In genomic region chr4:39697740-39698423, GRCh38 we compare ENCODE assay signal across 1 cellular context.
A peak's percentile ranks its signal among the peaks of the same experiment; 100 is the strongest.
TF ChIP-seq lines count a peak whose summit lies in the region.

A gene with protein sequence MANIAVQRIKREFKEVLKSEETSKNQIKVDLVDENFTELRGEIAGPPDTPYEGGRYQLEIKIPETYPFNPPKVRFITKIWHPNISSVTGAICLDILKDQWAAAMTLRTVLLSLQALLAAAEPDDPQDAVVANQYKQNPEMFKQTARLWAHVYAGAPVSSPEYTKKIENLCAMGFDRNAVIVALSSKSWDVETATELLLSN (plus strand): TSS chr4:39698136. CDS start chr4:39698328, 192 bp downstream.

TF ChIP-seq in HepG2, 621 proteins besides CTCF, POLR2A, EP300 and RAD21 (continued from another document and continues in another):
- TF ChIP-seq, protein P1, sequence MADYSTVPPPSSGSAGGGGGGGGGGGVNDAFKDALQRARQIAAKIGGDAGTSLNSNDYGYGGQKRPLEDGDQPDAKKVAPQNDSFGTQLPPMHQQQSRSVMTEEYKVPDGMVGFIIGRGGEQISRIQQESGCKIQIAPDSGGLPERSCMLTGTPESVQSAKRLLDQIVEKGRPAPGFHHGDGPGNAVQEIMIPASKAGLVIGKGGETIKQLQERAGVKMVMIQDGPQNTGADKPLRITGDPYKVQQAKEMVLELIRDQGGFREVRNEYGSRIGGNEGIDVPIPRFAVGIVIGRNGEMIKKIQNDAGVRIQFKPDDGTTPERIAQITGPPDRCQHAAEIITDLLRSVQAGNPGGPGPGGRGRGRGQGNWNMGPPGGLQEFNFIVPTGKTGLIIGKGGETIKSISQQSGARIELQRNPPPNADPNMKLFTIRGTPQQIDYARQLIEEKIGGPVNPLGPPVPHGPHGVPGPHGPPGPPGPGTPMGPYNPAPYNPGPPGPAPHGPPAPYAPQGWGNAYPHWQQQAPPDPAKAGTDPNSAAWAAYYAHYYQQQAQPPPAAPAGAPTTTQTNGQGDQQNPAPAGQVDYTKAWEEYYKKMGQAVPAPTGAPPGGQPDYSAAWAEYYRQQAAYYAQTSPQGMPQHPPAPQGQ (CRISPR knock-in tag; IDR thresholded peaks at IDR 0.05; ENCODE audit: borderline replicate concordance): no peak
- TF ChIP-seq ZNF296 (CRISPR knock-in tag; conservative IDR thresholded peaks at IDR 0.05) (no peak), HNF4A (CRISPR knock-in tag; IDR thresholded peaks at IDR 0.05) (0 out of 2 replicates have a peak, but pooled peaks have one; percentile 1), ZNF713 (CRISPR knock-in tag; IDR thresholded peaks at IDR 0.05) (no peak), ARID3A (IDR thresholded peaks at IDR 0.05; ENCODE audit: low read depth, low read length) (no peak), ZNF790 (CRISPR knock-in tag; IDR thresholded peaks at IDR 0.05; ENCODE audit: borderline replicate concordance) (peak; percentile 85; the same call in 1 of the 2 replicates), THAP9 (CRISPR knock-in tag; IDR thresholded peaks at IDR 0.05; ENCODE audit: borderline replicate concordance) (peak; percentile 73), CAMTA2 (CRISPR knock-in tag; IDR thresholded peaks at IDR 0.05; ENCODE audit: borderline replicate concordance) (no peak), ZNF383 (CRISPR knock-in tag; IDR thresholded peaks at IDR 0.05; ENCODE audit: borderline replicate concordance) (0 out of 2 replicates have a peak, but pooled peaks have one; percentile 73), ZNF512 (CRISPR knock-in tag; IDR thresholded peaks at IDR 0.05) (peak; percentile 41; the same call in 1 of the 2 replicates), TEAD2 (CRISPR knock-in tag; IDR thresholded peaks at IDR 0.05) (no peak), NONO (IDR thresholded peaks at IDR 0.05) (no peak), NONO (CRISPR knock-in tag; conservative IDR thresholded peaks at IDR 0.05) (peak; percentile 66), KDM5B (CRISPR knock-in tag; IDR thresholded peaks at IDR 0.05; ENCODE audit: borderline replicate concordance) (peak; percentile 71; the same call in 1 of the 2 replicates), ZNF451 (CRISPR knock-in tag; IDR thresholded peaks at IDR 0.05) (no peak; the same call in none of the 2 replicates), KLF13 (CRISPR knock-in tag; IDR thresholded peaks at IDR 0.05) (no peak), KAT7 (CRISPR knock-in tag; IDR thresholded peaks at IDR 0.05; ENCODE audit: borderline replicate concordance) (peak; percentile 92; the same call in 1 of the 2 replicates), SMAD3 (CRISPR knock-in tag; IDR thresholded peaks at IDR 0.05) (no peak), HNRNPLL (IDR thresholded peaks at IDR 0.05; ENCODE audit: low read depth, low read length, poor library complexity, severe bottlenecking) (peak; percentile 85), SMAD9 (CRISPR knock-in tag; IDR thresholded peaks at IDR 0.05) (no peak), POLR2AphosphoS5 (IDR thresholded peaks at IDR 0.05; ENCODE audit: low read depth, low read length) (peak; percentile 80), BRD4 (CRISPR knock-in tag; IDR thresholded peaks at IDR 0.05) (peak; percentile 81), GABPA (IDR thresholded peaks at IDR 0.05; ENCODE audit: low read depth, low read length) (no peak), GABPA (CRISPR knock-in tag; IDR thresholded peaks at IDR 0.05; ENCODE audit: low read depth) (peak; percentile 11; the same call in 1 of the 2 replicates), TAF1 (CRISPR knock-in tag; IDR thresholded peaks at IDR 0.05) (peak; percentile 86), SKIL (CRISPR knock-in tag; IDR thresholded peaks at IDR 0.05; ENCODE audit: borderline replicate concordance) (no peak), BHLHE40 (IDR thresholded peaks at IDR 0.05; ENCODE audit: low read length) (no peak), POGZ (CRISPR knock-in tag; IDR thresholded peaks at IDR 0.05) (peak; percentile 35), SRY (CRISPR knock-in tag; IDR thresholded peaks at IDR 0.05) (peak; percentile 70; the same call in 1 of the 2 replicates), ZBTB1 (CRISPR knock-in tag; IDR thresholded peaks at IDR 0.05; ENCODE audit: borderline replicate concordance) (no peak), KLF11 (CRISPR knock-in tag; IDR thresholded peaks at IDR 0.05) (0 out of 2 replicates have a peak, but pooled peaks have one; percentile 29), SOX13 (IDR thresholded peaks at IDR 0.05) (no peak), SOX13 (CRISPR knock-in tag; conservative IDR thresholded peaks at IDR 0.05 in 1 of 2, IDR thresholded peaks at IDR 0.05 in 1 of 2) (no peak), ZNF3 (CRISPR knock-in tag; IDR thresholded peaks at IDR 0.05) (no peak), ZNF354B (CRISPR knock-in tag; IDR thresholded peaks at IDR 0.05) (no peak), GTF2F1 (IDR thresholded peaks at IDR 0.05; ENCODE audit: low read length) (0 out of 2 replicates have a peak, but pooled peaks have one; percentile 15), ZNF775 (CRISPR knock-in tag; IDR thresholded peaks at IDR 0.05; ENCODE audit: borderline replicate concordance) (no peak), SP1 (IDR thresholded peaks at IDR 0.05) (no peak), SP1 (CRISPR knock-in tag; IDR thresholded peaks at IDR 0.05) (no peak), AGO2 (optimal IDR thresholded peaks at IDR 0.05; ENCODE audit: low read depth, low read length) (peak; percentile 26), GATAD1 (CRISPR knock-in tag; IDR thresholded peaks at IDR 0.05) (no peak), ZBTB21 (CRISPR knock-in tag; IDR thresholded peaks at IDR 0.05) (no peak), SOX6 (IDR thresholded peaks at IDR 0.05) (no peak), SOX6 (CRISPR knock-in tag; IDR thresholded peaks at IDR 0.05) (0 out of 2 replicates have a peak, but pooled peaks have one; percentile 9), ZNF672 (CRISPR knock-in tag; IDR thresholded peaks at IDR 0.05) (peak; percentile 79; the same call in 1 of the 2 replicates), RFXAP (CRISPR knock-in tag; IDR thresholded peaks at IDR 0.05; ENCODE audit: borderline replicate concordance) (no peak; the same call in 1 of the 2 replicates), HES4 (CRISPR knock-in tag; IDR thresholded peaks at IDR 0.05; ENCODE audit: borderline replicate concordance) (peak; percentile 62; the same call in 1 of the 2 replicates)
- TF ChIP-seq, protein P2, sequence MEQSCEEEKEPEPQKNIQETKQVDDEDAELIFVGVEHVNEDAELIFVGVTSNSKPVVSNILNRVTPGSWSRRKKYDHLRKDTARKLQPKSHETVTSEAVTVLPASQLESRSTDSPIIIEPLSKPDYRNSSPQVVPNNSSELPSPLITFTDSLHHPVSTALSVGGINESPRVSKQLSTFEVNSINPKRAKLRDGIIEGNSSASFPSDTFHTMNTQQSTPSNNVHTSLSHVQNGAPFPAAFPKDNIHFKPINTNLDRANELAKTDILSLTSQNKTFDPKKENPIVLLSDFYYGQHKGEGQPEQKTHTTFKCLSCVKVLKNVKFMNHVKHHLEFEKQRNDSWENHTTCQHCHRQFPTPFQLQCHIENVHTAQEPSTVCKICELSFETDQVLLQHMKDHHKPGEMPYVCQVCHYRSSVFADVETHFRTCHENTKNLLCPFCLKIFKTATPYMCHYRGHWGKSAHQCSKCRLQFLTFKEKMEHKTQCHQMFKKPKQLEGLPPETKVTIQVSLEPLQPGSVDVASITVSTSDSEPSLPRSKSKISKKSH (CRISPR knock-in tag; IDR thresholded peaks at IDR 0.05; ENCODE audit: borderline replicate concordance): peak; percentile 55
- TF ChIP-seq, protein P3, sequence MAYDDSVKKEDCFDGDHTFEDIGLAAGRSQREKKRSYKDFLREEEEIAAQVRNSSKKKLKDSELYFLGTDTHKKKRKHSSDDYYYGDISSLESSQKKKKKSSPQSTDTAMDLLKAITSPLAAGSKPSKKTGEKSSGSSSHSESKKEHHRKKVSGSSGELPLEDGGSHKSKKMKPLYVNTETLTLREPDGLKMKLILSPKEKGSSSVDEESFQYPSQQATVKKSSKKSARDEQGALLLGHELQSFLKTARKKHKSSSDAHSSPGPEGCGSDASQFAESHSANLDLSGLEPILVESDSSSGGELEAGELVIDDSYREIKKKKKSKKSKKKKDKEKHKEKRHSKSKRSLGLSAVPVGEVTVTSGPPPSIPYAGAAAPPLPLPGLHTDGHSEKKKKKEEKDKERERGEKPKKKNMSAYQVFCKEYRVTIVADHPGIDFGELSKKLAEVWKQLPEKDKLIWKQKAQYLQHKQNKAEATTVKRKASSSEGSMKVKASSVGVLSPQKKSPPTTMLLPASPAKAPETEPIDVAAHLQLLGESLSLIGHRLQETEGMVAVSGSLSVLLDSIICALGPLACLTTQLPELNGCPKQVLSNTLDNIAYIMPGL (CRISPR knock-in tag; IDR thresholded peaks at IDR 0.05; ENCODE audit: borderline replicate concordance in 1 of 2, low read depth in 1 of 2): peak in 1 of 2 experiments; percentile 38; a peak in 1 of 4 replicates
- TF ChIP-seq, protein P4, sequence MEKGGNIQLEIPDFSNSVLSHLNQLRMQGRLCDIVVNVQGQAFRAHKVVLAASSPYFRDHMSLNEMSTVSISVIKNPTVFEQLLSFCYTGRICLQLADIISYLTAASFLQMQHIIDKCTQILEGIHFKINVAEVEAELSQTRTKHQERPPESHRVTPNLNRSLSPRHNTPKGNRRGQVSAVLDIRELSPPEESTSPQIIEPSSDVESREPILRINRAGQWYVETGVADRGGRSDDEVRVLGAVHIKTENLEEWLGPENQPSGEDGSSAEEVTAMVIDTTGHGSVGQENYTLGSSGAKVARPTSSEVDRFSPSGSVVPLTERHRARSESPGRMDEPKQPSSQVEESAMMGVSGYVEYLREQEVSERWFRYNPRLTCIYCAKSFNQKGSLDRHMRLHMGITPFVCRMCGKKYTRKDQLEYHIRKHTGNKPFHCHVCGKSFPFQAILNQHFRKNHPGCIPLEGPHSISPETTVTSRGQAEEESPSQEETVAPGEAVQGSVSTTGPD (CRISPR knock-in tag; IDR thresholded peaks at IDR 0.05): no peak
- TF ChIP-seq, protein P5, sequence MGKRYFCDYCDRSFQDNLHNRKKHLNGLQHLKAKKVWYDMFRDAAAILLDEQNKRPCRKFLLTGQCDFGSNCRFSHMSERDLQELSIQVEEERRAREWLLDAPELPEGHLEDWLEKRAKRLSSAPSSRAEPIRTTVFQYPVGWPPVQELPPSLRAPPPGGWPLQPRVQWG (CRISPR knock-in tag; IDR thresholded peaks at IDR 0.05; ENCODE audit: borderline replicate concordance, low read depth): no peak
- TF ChIP-seq, protein P6, sequence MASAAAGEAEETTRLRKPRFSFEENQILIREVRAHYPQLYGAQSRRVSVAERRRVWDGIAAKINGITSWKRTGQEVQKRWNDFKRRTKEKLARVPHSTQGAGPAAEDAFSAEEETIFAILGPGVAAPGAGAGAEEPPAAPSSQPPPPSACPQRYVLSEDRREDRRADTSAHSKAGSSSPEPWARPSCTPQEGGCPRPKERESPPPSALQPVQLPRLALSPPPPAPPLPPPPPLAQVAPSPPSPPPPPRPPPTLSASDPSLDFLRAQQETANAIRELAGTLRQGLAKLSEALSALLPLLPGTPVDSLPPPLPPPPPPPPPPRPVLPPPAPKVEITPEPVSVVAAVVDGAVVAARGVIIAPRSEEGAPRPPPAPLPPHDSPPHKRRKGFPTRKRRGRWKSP (CRISPR knock-in tag; IDR thresholded peaks at IDR 0.05): peak; percentile 28
